Comparison of ENCODE assay signal across 1 cellular context in genomic region chr7:6654113-6654841, GRCh38.
A peak's percentile ranks its signal among the peaks of the same experiment; 100 is the strongest.
TF ChIP-seq lines count a peak whose summit lies in the region.

No MANE protein-coding gene starts in this region.

TF ChIP-seq in HepG2, 621 proteins besides CTCF, POLR2A, EP300 and RAD21:
- peak; percentile 13 for TF ChIP-seq RBM22 (optimal IDR thresholded peaks at IDR 0.05; ENCODE audit: low read length)
- TF ChIP-seq SETDB1 (CRISPR knock-in tag; IDR thresholded peaks at IDR 0.05; ENCODE audit: borderline replicate concordance), result no peak
- TF ChIP-seq, protein P1, sequence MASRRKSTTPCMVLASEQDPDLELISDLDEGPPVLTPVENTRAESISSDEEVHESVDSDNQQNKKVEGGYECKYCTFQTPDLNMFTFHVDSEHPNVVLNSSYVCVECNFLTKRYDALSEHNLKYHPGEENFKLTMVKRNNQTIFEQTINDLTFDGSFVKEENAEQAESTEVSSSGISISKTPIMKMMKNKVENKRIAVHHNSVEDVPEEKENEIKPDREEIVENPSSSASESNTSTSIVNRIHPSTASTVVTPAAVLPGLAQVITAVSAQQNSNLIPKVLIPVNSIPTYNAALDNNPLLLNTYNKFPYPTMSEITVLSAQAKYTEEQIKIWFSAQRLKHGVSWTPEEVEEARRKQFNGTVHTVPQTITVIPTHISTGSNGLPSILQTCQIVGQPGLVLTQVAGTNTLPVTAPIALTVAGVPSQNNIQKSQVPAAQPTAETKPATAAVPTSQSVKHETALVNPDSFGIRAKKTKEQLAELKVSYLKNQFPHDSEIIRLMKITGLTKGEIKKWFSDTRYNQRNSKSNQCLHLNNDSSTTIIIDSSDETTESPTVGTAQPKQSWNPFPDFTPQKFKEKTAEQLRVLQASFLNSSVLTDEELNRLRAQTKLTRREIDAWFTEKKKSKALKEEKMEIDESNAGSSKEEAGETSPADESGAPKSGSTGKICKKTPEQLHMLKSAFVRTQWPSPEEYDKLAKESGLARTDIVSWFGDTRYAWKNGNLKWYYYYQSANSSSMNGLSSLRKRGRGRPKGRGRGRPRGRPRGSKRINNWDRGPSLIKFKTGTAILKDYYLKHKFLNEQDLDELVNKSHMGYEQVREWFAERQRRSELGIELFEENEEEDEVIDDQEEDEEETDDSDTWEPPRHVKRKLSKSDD (CRISPR knock-in tag; IDR thresholded peaks at IDR 0.05; ENCODE audit: low read depth), result peak; percentile 52; the same call in 1 of the 2 replicates
- 0 out of 2 replicates have a peak, but pooled peaks have one; percentile 27 for TF ChIP-seq ZC3H13 (CRISPR knock-in tag; IDR thresholded peaks at IDR 0.05)
